21 cellular contexts compared by ENCODE assay signal in genomic region chr18:50839341-50839740, GRCh38. TPM values are rescaled to one million over a fixed set of nuclear protein-coding genes. Genes with fewer than 3 reads are reported as not detected.
"Had no signal": no experiment of that assay in that cellular context is flagged by ENCODE, and none has a peak within 500 bp of the region (broad histone marks: within the 10 kb centered on the region; RNA-seq: fewer than 3 reads in every experiment).

No MANE protein-coding gene starts in this region.

- H3K27me3 ChIP-seq: colonic mucosa, heart right ventricle, neural progenitor cell, testis, tibial artery had no signal

- ATAC-seq: left colon; sciatic nerve; stimulated activated naive CD8-positive, alpha-beta T cell treated with anti-CD3 and anti-CD28 coated beads, Interleukin-15, Interleukin-2, amounts not matched to agents 100 U/mL and 50 U/mL, for 24 hours had no signal

- DNase-seq: colonic mucosa; effector CD8-positive, alpha-beta T cell; endodermal cell; esophagus squamous epithelium; foreskin melanocyte; glutamatergic neuron; heart right ventricle; hippocampal formation; left colon; stimulated activated CD4-positive, alpha-beta T cell treated with anti-CD3 and anti-CD28 coated beads, Interleukin-2, amount 100 ng/mL, for 24 hours; stimulated activated CD4-positive, alpha-beta T cell treated with anti-CD3 and anti-CD28 coated beads, Interleukin-4, amount 100 ng/mL, for 24 hours; stimulated activated naive CD8-positive, alpha-beta T cell treated with anti-CD3 and anti-CD28 coated beads, Interleukin-15, Interleukin-2, amounts not matched to agents 100 U/mL and 50 U/mL, for 24 hours; substantia nigra; testis; tibial artery had no signal

- H3K4me1 ChIP-seq: colonic mucosa, neural progenitor cell, testis, tibial artery had no signal

- H3K4me3 ChIP-seq: colonic mucosa, esophagus squamous epithelium, heart right ventricle, lung, neural progenitor cell, testis, tibial artery had no signal

- H3K36me3 ChIP-seq: colonic mucosa, esophagus squamous epithelium, heart right ventricle, neural progenitor cell, tibial artery had no signal

- H3K27ac ChIP-seq: colonic mucosa, esophagus squamous epithelium, neural progenitor cell, parathyroid adenoma, testis, tibial artery had no signal

- H3K9me3 ChIP-seq: colonic mucosa, esophagus squamous epithelium, heart right ventricle, testis, tibial artery had no signal

- FAIRE-seq: islet of Langerhans had no signal

RNA-seq across cellular contexts. Expression of gene MRO, which starts 19.5 kb away (rescaled TPM):
- polyA plus RNA-seq: endothelial cell of umbilical vein had no signal
